In genomic region chr17:44775136-44775837, GRCh38 we compare ENCODE assay signal across 8 cellular contexts. TPM values are rescaled to one million over a fixed set of nuclear protein-coding genes. Genes with fewer than 3 reads are reported as not detected.
DNase-seq lines count a peak whose midpoint lies in the region; ATAC-seq and TF ChIP-seq lines count a peak whose summit lies in the region.

No MANE protein-coding gene starts in this region.

- no TSS peak for BruUV-seq in OCI-LY7 (replicated peaks; lab: Mats Ljungman, UMichigan)

- TF ChIP-seq CTCF in OCI-LY7 (conservative IDR thresholded peaks at IDR 0.05; ENCODE audit: low read length) = peak; percentile 54; the same call in 1 of the 2 replicates
- TF ChIP-seq CTCF in esophagus squamous epithelium (IDR thresholded peaks at IDR 0.05) = peak in 1 of 6 experiments; percentile 48

- H3K27me3 ChIP-seq in esophagus squamous epithelium = peaks cover 0 to 72% (median 0%) of the 10 kb centered on the region in 4 donors
- no peaks in the 10 kb centered on the region for H3K27me3 ChIP-seq in naive thymus-derived CD4-positive, alpha-beta T cell (ENCODE audit: control insufficient read depth in 2 of 2, insufficient read depth in 2 of 2, low read length in 2 of 2)

- peaks cover 2 to 6% (median 5%) of the 10 kb centered on the region in 3 donors for H3K4me1 Mint-ChIP-seq in IgD-negative memory B cell
- H3K4me1 Mint-ChIP-seq in naive thymus-derived CD4-positive, alpha-beta T cell = peaks cover 0 to 14% (median 9%) of the 10 kb centered on the region in 7 donors
- H3K4me1 Mint-ChIP-seq in stimulated activated naive B cell treated with anti-CD40 and anti-IgM and Interleukin-4, amounts not matched to agents 10 μg/mL and 1 μg/mL and 100 μg/mL, for 72 hours = peaks cover 17 to 44% of the 10 kb centered on the region in 2 donors

- H3K36me3 Mint-ChIP-seq in IgD-negative memory B cell = no peaks in the 10 kb centered on the region
- H3K36me3 Mint-ChIP-seq in naive thymus-derived CD4-positive, alpha-beta T cell = no peaks in the 10 kb centered on the region
- H3K36me3 Mint-ChIP-seq in stimulated activated naive B cell treated with anti-CD40 and anti-IgM and Interleukin-4, amounts not matched to agents 10 μg/mL and 1 μg/mL and 100 μg/mL, for 72 hours = no peaks in the 10 kb centered on the region

- POLR2A ChIA-PET in OCI-LY7 (lab: Charles Lee) = interaction anchor here (0.6 to 0.7 kb wide), 3 partner anchors 19 to 106 kb away, joined by 3 to 4 read pairs (median 4); no protein-coding TSS in a partner anchor
- POLR2A ChIA-PET in naive thymus-derived CD4-positive, alpha-beta T cell (lab: Charles Lee) = interaction anchor here (1.1 kb wide), 1 partner anchor 89 kb away, joined by 5 read pairs; no protein-coding TSS in a partner anchor

- H4K20me1 ChIP-seq in OCI-LY7 (ENCODE audit: insufficient read depth, low read length) = no peaks in the 10 kb centered on the region

- peak overlapping the region in 2 of 3 donors; percentile 10 to 81 for H3K27ac Mint-ChIP-seq in IgD-negative memory B cell
- peak overlapping the region in 7 of 9 donors; percentile 58 to 80 (median 73) for H3K27ac Mint-ChIP-seq in naive thymus-derived CD4-positive, alpha-beta T cell
- peak overlapping the region; percentile 20 for H3K27ac Mint-ChIP-seq in stimulated activated naive B cell treated with anti-CD40 and anti-IgM and Interleukin-4, amounts not matched to agents 10 μg/mL and 1 μg/mL and 100 μg/mL, for 72 hours

- H3K36me3 ChIP-seq in OCI-LY7 (ENCODE audit: insufficient read depth, low read length) (no peaks in the 10 kb centered on the region), esophagus squamous epithelium (no peaks in the 10 kb centered on the region)
- H3K36me3 ChIP-seq in naive thymus-derived CD4-positive, alpha-beta T cell (ENCODE audit: control insufficient read depth in 2 of 3, insufficient read depth in 3 of 3, low read length in 3 of 3) = no peaks in the 10 kb centered on the region

- peaks cover 6% of the 10 kb centered on the region for H3K27me3 Mint-ChIP-seq in IgD-negative memory B cell
- H3K27me3 Mint-ChIP-seq in naive thymus-derived CD4-positive, alpha-beta T cell = peaks cover 0 to 10% (median 5%) of the 10 kb centered on the region in 5 donors
- H3K27me3 Mint-ChIP-seq in stimulated activated naive B cell treated with anti-CD40 and anti-IgM and Interleukin-4, amounts not matched to agents 10 μg/mL and 1 μg/mL and 100 μg/mL, for 72 hours = peaks cover 22 to 53% of the 10 kb centered on the region in 2 donors

- CTCF ChIA-PET in OCI-LY7 (lab: Charles Lee; ENCODE audit: unreplicated experiment) = interaction anchor here (0.7 to 0.8 kb wide), 2 partner anchors 65 to 76 kb away, joined by 4 to 5 read pairs; no protein-coding TSS in a partner anchor
- CTCF ChIA-PET in naive thymus-derived CD4-positive, alpha-beta T cell (lab: Charles Lee) = interaction anchor here (0.6 to 13.5 kb wide), 10 partner anchors 9 to 386 kb away, joined by 3 to 146 read pairs (median 3); no protein-coding TSS in a partner anchor

- peak overlapping the region; percentile 80 for H2AFZ ChIP-seq in OCI-LY7 (ENCODE audit: low read length)

- TF ChIP-seq POLR2A in esophagus squamous epithelium (IDR thresholded peaks at IDR 0.05) = no peak

- H3K27ac ChIP-seq in OCI-LY7 (ENCODE audit: low read depth, low read length, poor library complexity, severe bottlenecking) = peak overlapping the region; percentile 8
- H3K27ac ChIP-seq in esophagus squamous epithelium = peak overlapping the region; percentile 43 to 82 (median 64)
- H3K27ac ChIP-seq in naive thymus-derived CD4-positive, alpha-beta T cell (ENCODE audit: low read depth, low read length) = peak overlapping the region; percentile 76

- H3K4me3 ChIP-seq in OCI-LY7 (ENCODE audit: low read depth, low read length, poor library complexity, severe bottlenecking) (peak overlapping the region; percentile 72), esophagus squamous epithelium (peak overlapping the region; percentile 55 to 79 (median 62))
- H3K4me3 ChIP-seq in naive thymus-derived CD4-positive, alpha-beta T cell (ENCODE audit: low read length) = peak overlapping the region; percentile 87

- H3K4me1 ChIP-seq in OCI-LY7 (ENCODE audit: insufficient read depth, low read length, poor library complexity, severe bottlenecking) (peaks cover 19% of the 10 kb centered on the region), esophagus squamous epithelium (peaks cover 19 to 44% (median 28%) of the 10 kb centered on the region in 3 donors)
- peaks cover 0 to 11% of the 10 kb centered on the region in 2 donors for H3K4me1 ChIP-seq in naive thymus-derived CD4-positive, alpha-beta T cell (ENCODE audit: control insufficient read depth in 2 of 2, insufficient read depth in 2 of 2, low read length in 2 of 2)

- intact Hi-C loops in OCI-LY7 (cut with micrococcal nuclease; ENCODE audit: unreplicated experiment) (loop anchor here (1.0 to 2.0 kb wide), 2 partner anchors 54 to 90 kb away; no protein-coding TSS in a partner anchor), esophagus squamous epithelium (cut with DNase I) (loop anchor here (5.0 kb wide), 2 partner anchors 92 to 357 kb away; partner anchors contain the start of gene PLCD3)
- intact Hi-C loops in naive thymus-derived CD4-positive, alpha-beta T cell (cut with micrococcal nuclease) = loop anchor here (1.0 to 10.0 kb wide), 20 partner anchors 54 to 589 kb away; partner anchors contain the start of genes EFTUD2 (in 2 of the 2), C1QL1 (in 1 of the 2), DBF4B (in 1 of the 2) and DCAKD (in 1 of the 2)

- H3K79me2 ChIP-seq in OCI-LY7 (ENCODE audit: insufficient read depth, low read depth, low read length) = no peaks in the 10 kb centered on the region

- H3K9me3 ChIP-seq in OCI-LY7 (ENCODE audit: low read length) (no peaks in the 10 kb centered on the region), esophagus squamous epithelium (no peaks in the 10 kb centered on the region)
- H3K9me3 ChIP-seq in naive thymus-derived CD4-positive, alpha-beta T cell (ENCODE audit: control insufficient read depth in 2 of 3, low read length in 3 of 3) = no peaks in the 10 kb centered on the region

- DNase-seq in DMS 273 treated with DMSO at 0.1 percent for 48 hours (lab: John Stamatoyannopoulos, UW) (peak; percentile 90), OCI-LY7 (ENCODE audit: low spot score) (peak; percentile 99), esophagus squamous epithelium (lab: John Stamatoyannopoulos, UW) (peak; percentile 88)
- DNase-seq in activated T-cell treated with anti-CD3 and anti-CD28 coated beads, Interleukin-2, amount 50 U/mL, for 48 hours = peak; percentile 99
- peak in 8 of 9 donors; percentile 83 to 95 (median 94) for DNase-seq in naive thymus-derived CD4-positive, alpha-beta T cell
- DNase-seq in stimulated activated naive B cell treated with anti-CD40 and anti-IgM and Interleukin-4, amounts not matched to agents 10 μg/mL and 1 μg/mL and 100 μg/mL, for 72 hours = peak; percentile 92

- H3K9me2 ChIP-seq in OCI-LY7 (ENCODE audit: insufficient read depth, low read length) = no peaks in the 10 kb centered on the region

- H3K9me3 Mint-ChIP-seq in IgD-negative memory B cell = no peaks in the 10 kb centered on the region
- no peaks in the 10 kb centered on the region for H3K9me3 Mint-ChIP-seq in naive thymus-derived CD4-positive, alpha-beta T cell
- no peaks in the 10 kb centered on the region for H3K9me3 Mint-ChIP-seq in stimulated activated naive B cell treated with anti-CD40 and anti-IgM and Interleukin-4, amounts not matched to agents 10 μg/mL and 1 μg/mL and 100 μg/mL, for 72 hours

- WGBS in esophagus squamous epithelium, 2 donors = 0% methylated on average over 2 to 13 of the region's 50 CpGs

- H3K4me3 Mint-ChIP-seq in IgD-negative memory B cell = peak overlapping the region; percentile 82 to 97 (median 91)
- H3K4me3 Mint-ChIP-seq in naive thymus-derived CD4-positive, alpha-beta T cell = peak overlapping the region; percentile 88 to 93 (median 90)
- peak overlapping the region; percentile 88 to 89 for H3K4me3 Mint-ChIP-seq in stimulated activated naive B cell treated with anti-CD40 and anti-IgM and Interleukin-4, amounts not matched to agents 10 μg/mL and 1 μg/mL and 100 μg/mL, for 72 hours

- H3K4me2 ChIP-seq in OCI-LY7 (ENCODE audit: low read length) = peak overlapping the region; percentile 99

- ATAC-seq in GM21528 (IDR thresholded peaks at IDR 0.05; ENCODE audit: low FRiP score, unreplicated experiment) = peak; percentile 77
- ATAC-seq in naive thymus-derived CD4-positive, alpha-beta T cell = peak; percentile 96
- ATAC-seq in stimulated activated naive B cell treated with anti-CD40 and anti-IgM and Interleukin-4, amounts not matched to agents 10 μg/mL and 1 μg/mL and 100 μg/mL, for 72 hours (replicated peaks) = peak; percentile 94 to 95

RNA-seq across cellular contexts. Expression of gene ADAM11, which starts 16.5 kb away (rescaled TPM):
- not detected for polyA plus RNA-seq in IgD-negative memory B cell
- total RNA-seq in OCI-LY7 (2014; rRNA removed; shearing (Covaris generic)) = 2.1 and 3.3 TPM in 2 replicates
- total RNA-seq in OCI-LY7 (2022) = 1.1 and 1.4 TPM in 2 replicates
- under 1 TPM in 2 of 4 donors, not detected in 2; 0.18 to 0.38 TPM for total RNA-seq in esophagus squamous epithelium
- total RNA-seq in naive thymus-derived CD4-positive, alpha-beta T cell = 1 to 10 TPM in 1 of 5 experiments, under 1 TPM in 4; 0.22 to 1.5 (median 0.66) TPM
- polyA plus RNA-seq in naive thymus-derived CD4-positive, alpha-beta T cell = under 1 TPM in 1 of 2 donors, not detected in 1; 0.08 TPM

RNA-seq across cellular contexts. Expression of gene GJC1, which starts 54.8 kb away (rescaled TPM):
- polyA plus RNA-seq in IgD-negative memory B cell = 0.15 TPM
- total RNA-seq in OCI-LY7 (2014; rRNA removed; shearing (Covaris generic)) = 14.2 and 21.1 TPM in 2 replicates
- 19.5 and 20.6 TPM in 2 replicates for total RNA-seq in OCI-LY7 (2022)
- 1 to 10 TPM; 1.2 to 5.9 (median 1.6) TPM for total RNA-seq in esophagus squamous epithelium
- total RNA-seq in naive thymus-derived CD4-positive, alpha-beta T cell = 1 to 10 TPM in 1 of 5 experiments, under 1 TPM in 1, not detected in 3; 0.20 to 1.4 TPM
- polyA plus RNA-seq in naive thymus-derived CD4-positive, alpha-beta T cell = not detected

Comparison
In these comparisons a context has a peak if more than half of its experiments do, and no peak if none do; other contexts are left out.
1. Peak in every context shown above with its lines: DNase-seq, ATAC-seq, H3K4me3 ChIP-seq and H3K27ac ChIP-seq.
2. H3K27ac Mint-ChIP-seq: peak in every context shown above with its lines; median percentile 73 in naive thymus-derived CD4-positive, alpha-beta T cell; 46 in IgD-negative memory B cell; 20 in stimulated activated naive B cell treated with anti-CD40 and anti-IgM and Interleukin-4, amounts not matched to agents 10 μg/mL and 1 μg/mL and 100 μg/mL, for 72 hours.
3. H3K27ac ChIP-seq: peak in every context shown above with its lines; median percentile 76 in naive thymus-derived CD4-positive, alpha-beta T cell; 64 in esophagus squamous epithelium; 8 in OCI-LY7.